18 cellular contexts compared by ENCODE assay signal in genomic region chr7:74499835-74500388, GRCh38. TPM values are rescaled to one million over a fixed set of nuclear protein-coding genes. Genes with fewer than 3 reads are reported as not detected.
"Had no signal": no experiment of that assay in that cellular context is flagged by ENCODE, and none has a peak within 500 bp of the region (broad histone marks: within the 10 kb centered on the region; RNA-seq: fewer than 3 reads in every experiment).

No MANE protein-coding gene starts in this region.

- H3K4me3 ChIP-seq: lung, tibial artery had no signal

- H3K4me1 Mint-ChIP-seq: activated naive CD8-positive, alpha-beta T cell treated with anti-CD3 and anti-CD28 coated beads for 36 hours; natural killer cell had no signal

- H3K27me3 Mint-ChIP-seq: activated naive CD8-positive, alpha-beta T cell treated with anti-CD3 and anti-CD28 coated beads for 36 hours had no signal

- H3K36me3 ChIP-seq: brain microvascular endothelial cell, tibial artery had no signal

- DNase-seq: activated CD4-positive, alpha-beta T cell treated with anti-CD3 and anti-CD28 coated beads, Interleukin-2, amount 50 U/mL, for 4 hours; activated gamma-delta T cell; activated naive CD8-positive, alpha-beta T cell treated with anti-CD3 and anti-CD28 coated beads for 36 hours; brain microvascular endothelial cell; cerebellar nuclear complex; cortex of kidney; erythroblast; foreskin melanocyte; natural killer cell; nucleus accumbens; retina; stimulated activated CD4-positive, alpha-beta T cell treated with anti-CD3 and anti-CD28 coated beads, Interleukin-12 subunit alpha, Interleukin-12 subunit beta, amount 100 ng/mL, for 4 hours; stimulated activated CD4-positive, alpha-beta T cell treated with anti-CD3 and anti-CD28 coated beads, Interleukin-1b, Interleukin-23, amount 100 ng/mL, for 48 hours; stimulated activated CD8-positive, alpha-beta memory T cell treated with anti-CD3 and anti-CD28 coated beads, Interleukin-4, amount 100 ng/mL, for 48 hours; stimulated activated naive CD4-positive, alpha-beta T cell treated with Interleukin-2 at 50 U/mL for 16 hours; tibial artery; WERI-Rb-1 had no signal

- H3K27me3 ChIP-seq: brain microvascular endothelial cell, tibial artery had no signal

- ATAC-seq: natural killer cell had no signal

- H3K36me3 Mint-ChIP-seq: activated naive CD8-positive, alpha-beta T cell treated with anti-CD3 and anti-CD28 coated beads for 36 hours; natural killer cell had no signal

- H3K4me3 Mint-ChIP-seq: activated naive CD8-positive, alpha-beta T cell treated with anti-CD3 and anti-CD28 coated beads for 36 hours; natural killer cell had no signal

- H3K9me3 ChIP-seq: tibial artery had no signal

- H3K27ac ChIP-seq: brain microvascular endothelial cell, tibial artery, WERI-Rb-1 had no signal

- H3K27ac Mint-ChIP-seq: activated naive CD8-positive, alpha-beta T cell treated with anti-CD3 and anti-CD28 coated beads for 36 hours; natural killer cell had no signal

- H3K9me3 Mint-ChIP-seq: activated naive CD8-positive, alpha-beta T cell treated with anti-CD3 and anti-CD28 coated beads for 36 hours; natural killer cell had no signal

RNA-seq across cellular contexts. Expression of gene GTF2IRD1, which starts 46.2 kb away (rescaled TPM):
- total RNA-seq: natural killer cell had no signal
